ENCODE assay signal across 1 cellular context in genomic region chr10:68861253-68861652, GRCh38.
TF ChIP-seq lines count a peak whose summit lies in the region.

No MANE protein-coding gene starts in this region.

TF ChIP-seq in GM23338, 12 proteins besides CTCF, POLR2A, EP300 and RAD21 (continued from another document):
- TF ChIP-seq ZNF462 (CRISPR knock-in tag; IDR thresholded peaks at IDR 0.05), result no peak
- no peak for TF ChIP-seq STAT1 (IDR thresholded peaks at IDR 0.05; ENCODE audit: unreplicated experiment)
- no peak for TF ChIP-seq NANOG (IDR thresholded peaks at IDR 0.05; ENCODE audit: borderline replicate concordance)
- no peak for TF ChIP-seq ZNF114 (CRISPR knock-in tag; IDR thresholded peaks at IDR 0.05)
- TF ChIP-seq REST (IDR thresholded peaks at IDR 0.05; ENCODE audit: unreplicated experiment), result no peak
- TF ChIP-seq POLR2AphosphoS5 (IDR thresholded peaks at IDR 0.05; ENCODE audit: low read depth), result no peak
- TF ChIP-seq EZH2phosphoT487 (IDR thresholded peaks at IDR 0.05; ENCODE audit: unreplicated experiment), result no peak
